19 cellular contexts compared by ENCODE assay signal in the genomic region with DNA sequence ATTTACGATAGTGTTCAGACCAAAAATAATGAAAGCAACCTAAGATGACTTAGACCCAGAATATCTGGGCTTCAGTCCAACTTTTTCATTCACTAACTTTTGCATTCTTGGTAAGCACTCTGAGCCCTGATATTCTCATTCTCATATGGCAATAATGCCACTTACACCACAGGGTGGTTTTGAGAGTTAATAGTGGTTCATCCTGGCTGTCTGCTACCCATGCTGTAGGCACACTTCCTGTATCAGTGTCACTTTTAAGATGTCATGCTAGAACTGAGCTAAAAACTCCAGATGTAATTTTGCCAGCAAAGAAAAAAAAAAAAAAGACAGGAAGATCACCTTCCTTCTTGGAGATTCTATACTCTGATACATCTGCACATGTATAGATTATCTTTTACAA.
DNase-seq lines count a peak whose midpoint lies in the region; ATAC-seq and TF ChIP-seq lines count a peak whose summit lies in the region.
"Had no signal": no experiment of that assay in that cellular context is flagged by ENCODE, and none has a peak within 500 bp of the region (broad histone marks: within the 10 kb centered on the region; RNA-seq: fewer than 3 reads in every experiment).

No MANE protein-coding gene starts in this region.

- H3K4me3 ChIP-seq in DND-41 (ENCODE audit: low read depth in 1 of 2, low read length in 2 of 2): no peak overlapping the region
- H3K4me3 ChIP-seq: A549, GM23338 had no signal

- ATAC-seq in DND-41 (ENCODE audit: insufficient read depth, low read depth) (peak; percentile 98), HG02759 (IDR thresholded peaks at IDR 0.05; ENCODE audit: unreplicated experiment) (no peak)
- ATAC-seq: A549, GM23338, HCT116 had no signal

- no peaks in the 10 kb centered on the region for H3K36me3 ChIP-seq in DND-41 (ENCODE audit: insufficient read depth, low read length)

- DNase-seq in DND-41 (peak; percentile 28), HT1080 (ENCODE audit: low read depth) (peak; percentile 0), OCI-M1 (lab: John Stamatoyannopoulos, UW) (peak; percentile 80), kidney tubule cell (ENCODE audit: low spot score) (peak; percentile 14), cortex of kidney (lab: John Stamatoyannopoulos, UW) (no peak)
- no peak for DNase-seq in activated naive CD4-positive, alpha-beta T cell treated with anti-CD3 and anti-CD28 coated beads, Interleukin-2, amount 50 U/mL, for 16 hours
- DNase-seq: AML-193; Caco-2; CD4-positive, alpha-beta T cell; DMS153; DMS79; GF-D8; H7; HFFc6 had no signal

- TF ChIP-seq CTCF in DND-41 (IDR thresholded peaks at IDR 0.05; ENCODE audit: borderline replicate concordance, extremely low read depth, low read length, poor library complexity, severe bottlenecking): no peak

- H2AFZ ChIP-seq in DND-41 (ENCODE audit: low read depth, low read length): no peak overlapping the region
- H2AFZ ChIP-seq: GM23338 had no signal

- H3K27ac ChIP-seq in DND-41 (ENCODE audit: low read length): peak overlapping the region; percentile 27
- H3K27ac ChIP-seq: A549, C4-2B had no signal

- no peaks in the 10 kb centered on the region for H3K9me3 ChIP-seq in DND-41 (ENCODE audit: insufficient read depth, low read length, severe bottlenecking)
- H3K9me3 ChIP-seq: A549, Caco-2 had no signal

- no peaks in the 10 kb centered on the region for H3K79me2 ChIP-seq in DND-41 (ENCODE audit: insufficient read depth, low read length)

- no peak overlapping the region for H3K9ac ChIP-seq in DND-41 (ENCODE audit: low read depth, low read length)

- H3K27me3 ChIP-seq in DND-41 (ENCODE audit: insufficient read depth, low read length, poor library complexity): no peaks in the 10 kb centered on the region

- no peaks in the 10 kb centered on the region for H4K20me1 ChIP-seq in DND-41 (ENCODE audit: insufficient read depth, low read length)

- H3K4me2 ChIP-seq in DND-41 (ENCODE audit: insufficient read depth, low read length): peak overlapping the region; percentile 30; the same call in 1 of the 2 replicates
- H3K4me2 ChIP-seq: A549, GM23338 had no signal

- H3K4me1 ChIP-seq in DND-41 (ENCODE audit: insufficient read depth, low read length): peaks cover 30% of the 10 kb centered on the region
- H3K4me1 ChIP-seq: A549, Caco-2 had no signal

Comparison
In these comparisons a context has a peak if more than half of its experiments do, and no peak if none do; other contexts are left out.
1. DNase-seq: peak in DND-41 (single experiment), HT1080 (single experiment), OCI-M1 (single experiment) and kidney tubule cell (single experiment); none in activated naive CD4-positive, alpha-beta T cell treated with anti-CD3 and anti-CD28 coated beads, Interleukin-2, amount 50 U/mL, for 16 hours (single experiment) and cortex of kidney (single experiment).